In genomic region chr13:90793261-90793785, GRCh38 we compare ENCODE assay signal across 26 cellular contexts.
DNase-seq lines count a peak whose midpoint lies in the region; ATAC-seq and TF ChIP-seq lines count a peak whose summit lies in the region.
"Had no signal": no experiment of that assay in that cellular context is flagged by ENCODE, and none has a peak within 500 bp of the region (broad histone marks: within the 10 kb centered on the region; RNA-seq: fewer than 3 reads in every experiment).

No MANE protein-coding gene starts in this region.

- H4K20me1 ChIP-seq in GM23338 (replicated peaks; ENCODE audit: insufficient read depth) = no peaks in the 10 kb centered on the region
- no peaks in the 10 kb centered on the region for H4K20me1 ChIP-seq in hepatocyte (ENCODE audit: insufficient read depth, poor library complexity, severe bottlenecking)

- H3K36me3 Mint-ChIP-seq in GM23338 (ENCODE audit: low read depth) = no peaks in the 10 kb centered on the region
- H3K36me3 Mint-ChIP-seq: CD4-positive, alpha-beta memory T cell; IgD-negative memory B cell had no signal

- ATAC-seq in GM23338 = no peak
- no peak for ATAC-seq in HG02981 (IDR thresholded peaks at IDR 0.05; ENCODE audit: unreplicated experiment)
- ATAC-seq: Right ventricle myocardium inferior had no signal

- no peaks in the 10 kb centered on the region for H3K27me3 Mint-ChIP-seq in GM23338 (ENCODE audit: insufficient read depth, low read depth, poor library complexity)
- H3K27me3 Mint-ChIP-seq: CD4-positive, alpha-beta memory T cell; IgD-negative memory B cell had no signal

- H3K27ac ChIP-seq in GM23338 (ENCODE audit: low read depth) (no peak overlapping the region), left ventricle myocardium inferior (replicated peaks) (no peak overlapping the region), hepatocyte (no peak overlapping the region)
- H3K27ac ChIP-seq: HL-60, SJCRH30 had no signal

- WGBS in hepatocyte (ENCODE audit: low lambda C conversion rate, missing lambda C conversion rate) = 89% methylated on average over 3 of the region's 3 CpGs

- no peak overlapping the region for H3K4me2 ChIP-seq in GM23338
- H3K4me2 ChIP-seq in hepatocyte = no peak overlapping the region

- intact Hi-C loops in left ventricle myocardium inferior (cut with micrococcal nuclease) = no loop called here

- H3K9me2 ChIP-seq in GM23338 (ENCODE audit: insufficient read depth) (no peaks in the 10 kb centered on the region), hepatocyte (replicated peaks; ENCODE audit: insufficient read depth) (no peaks in the 10 kb centered on the region)

- in situ Hi-C loops in astrocyte of the spinal cord (cut with HindIII; ENCODE audit: low sequenced_read_pairs) = no loop called here

- H3K9me3 ChIP-seq in left ventricle myocardium inferior (replicated peaks) (no peaks in the 10 kb centered on the region), hepatocyte (ENCODE audit: low read depth) (no peaks in the 10 kb centered on the region)
- H3K9me3 ChIP-seq: SJCRH30 had no signal

- no peaks in the 10 kb centered on the region for H3F3A ChIP-seq in GM23338 (replicated peaks; ENCODE audit: low read depth)

- H3K4me1 ChIP-seq in GM23338 (ENCODE audit: insufficient read depth) (peaks cover 7% of the 10 kb centered on the region; the same call in 1 of the 2 replicates), left ventricle myocardium inferior (no peaks in the 10 kb centered on the region), hepatocyte (ENCODE audit: insufficient read depth) (no peaks in the 10 kb centered on the region)
- H3K4me1 ChIP-seq: SJCRH30 had no signal

- H3K4me3 ChIP-seq in GM23338 = no peak overlapping the region
- H3K4me3 ChIP-seq in astrocyte of the spinal cord (ENCODE audit: low read depth, low read length) = no peak overlapping the region
- no peak overlapping the region for H3K4me3 ChIP-seq in left ventricle myocardium inferior
- no peak overlapping the region for H3K4me3 ChIP-seq in hepatocyte
- H3K4me3 ChIP-seq: SJCRH30 had no signal

- H3K27ac Mint-ChIP-seq in GM23338 = no peak overlapping the region
- H3K27ac Mint-ChIP-seq: CD4-positive, alpha-beta memory T cell; IgD-negative memory B cell had no signal

- DNase-seq in AG08395 (ENCODE audit: low spot score) (peak; percentile 1), GM23338 (ENCODE audit: low spot score) (no peak), astrocyte of the spinal cord (ENCODE audit: low read depth, low spot score) (peak; percentile 52), glomerular visceral epithelial cell (ENCODE audit: extremely low spot score) (peak; percentile 2), left ventricle myocardium inferior (no peak), HK-2 (ENCODE audit: unreplicated experiment) (no peak), hepatocyte (ENCODE audit: low spot score) (no peak)
- DNase-seq: C1 segment of cervical spinal cord; CD4-positive, alpha-beta memory T cell; COR-L47; GOT3; HCEC 1CT; NCI-H1105; NCI-H146; NCI-H1930; NCI-H2107; NCI-H446 treated with DMSO at 0.1 percent for 48 hours; NCI-H526; NCI-H82; NK-92 treated with Interleukin-12 subunit alpha and Interleukin-12 subunit beta, amount 100 ng/mL, for 24 hours; PC-3; SJCRH30 had no signal

- H3K79me2 ChIP-seq in GM23338 (replicated peaks; ENCODE audit: insufficient read depth) (no peaks in the 10 kb centered on the region), hepatocyte (no peaks in the 10 kb centered on the region)

- no peak for TF ChIP-seq CTCF in GM23338 (conservative IDR thresholded peaks at IDR 0.05; ENCODE audit: low read depth in 2 of 2)
- no peak for TF ChIP-seq CTCF in astrocyte of the spinal cord (IDR thresholded peaks at IDR 0.05; ENCODE audit: low read depth, low read length)
- no peak for TF ChIP-seq CTCF in left ventricle myocardium inferior (IDR thresholded peaks at IDR 0.05; ENCODE audit: borderline replicate concordance)
- no peak for TF ChIP-seq CTCF in hepatocyte (IDR thresholded peaks at IDR 0.05; ENCODE audit: poor library complexity)

- H3K4me3 Mint-ChIP-seq in GM23338 = no peak overlapping the region
- H3K4me3 Mint-ChIP-seq: CD4-positive, alpha-beta memory T cell; IgD-negative memory B cell had no signal

- H3K9me3 Mint-ChIP-seq in GM23338 = no peaks in the 10 kb centered on the region

- H3K4me1 Mint-ChIP-seq in GM23338 = peaks cover 6% of the 10 kb centered on the region; the same call in 2 of the 3 replicates
- H3K4me1 Mint-ChIP-seq: CD4-positive, alpha-beta memory T cell; IgD-negative memory B cell had no signal

- H3K27me3 ChIP-seq in GM23338 (ENCODE audit: insufficient read depth) (no peaks in the 10 kb centered on the region), left ventricle myocardium inferior (ENCODE audit: low read depth) (no peaks in the 10 kb centered on the region), hepatocyte (no peaks in the 10 kb centered on the region)
- H3K27me3 ChIP-seq: SJCRH30 had no signal

- H3K36me3 ChIP-seq in GM23338 (ENCODE audit: insufficient read depth) = no peaks in the 10 kb centered on the region
- no peaks in the 10 kb centered on the region for H3K36me3 ChIP-seq in left ventricle myocardium inferior
- H3K36me3 ChIP-seq in hepatocyte (replicated peaks; ENCODE audit: insufficient read depth, low read depth) = no peaks in the 10 kb centered on the region
- H3K36me3 ChIP-seq: SJCRH30 had no signal

- H2AFZ ChIP-seq in GM23338 (peak overlapping the region; percentile 56; the same call in 1 of the 2 replicates), hepatocyte (no peak overlapping the region)

TF ChIP-seq in GM23338, 12 proteins besides CTCF, POLR2A, EP300 and RAD21 (continues in another document):
- TF ChIP-seq REST (IDR thresholded peaks at IDR 0.05; ENCODE audit: unreplicated experiment) (no peak), EZH2 (IDR thresholded peaks at IDR 0.05; ENCODE audit: low read depth, unreplicated experiment) (no peak), CREB1 (CRISPR knock-in tag; IDR thresholded peaks at IDR 0.05; ENCODE audit: low read depth) (no peak), JUNB (IDR thresholded peaks at IDR 0.05; ENCODE audit: unreplicated experiment) (no peak), NANOG (IDR thresholded peaks at IDR 0.05; ENCODE audit: borderline replicate concordance) (no peak), POLR2AphosphoS5 (IDR thresholded peaks at IDR 0.05; ENCODE audit: low read depth) (no peak), ETS1 (IDR thresholded peaks at IDR 0.05) (no peak), ZNF114 (CRISPR knock-in tag; IDR thresholded peaks at IDR 0.05) (no peak), STAT1 (IDR thresholded peaks at IDR 0.05; ENCODE audit: unreplicated experiment) (no peak), EZH2phosphoT487 (IDR thresholded peaks at IDR 0.05; ENCODE audit: unreplicated experiment) (no peak), ZNF331 (CRISPR knock-in tag; IDR thresholded peaks at IDR 0.05; ENCODE audit: low read depth) (no peak)

Comparison
In these comparisons a context has a peak if more than half of its experiments do, and no peak if none do; other contexts are left out.
1. DNase-seq: peak in AG08395 (single experiment), astrocyte of the spinal cord (single experiment) and glomerular visceral epithelial cell (single experiment); none in GM23338 (single experiment), left ventricle myocardium inferior (single experiment), HK-2 (single experiment) and hepatocyte (single experiment).